8 cellular contexts compared by ENCODE assay signal in genomic region chr11:65421204-65422103, GRCh38. TPM values are rescaled to one million over a fixed set of nuclear protein-coding genes. Genes with fewer than 3 reads are reported as not detected.
DNase-seq lines count a peak whose midpoint lies in the region; ATAC-seq and TF ChIP-seq lines count a peak whose summit lies in the region.

No MANE protein-coding gene starts in this region.

- peak overlapping the region; percentile 99 for H3K14ac ChIP-seq in trophoblast cell (ENCODE audit: low read length)

- peak overlapping the region; percentile 81 for H3K9ac ChIP-seq in trophoblast cell (ENCODE audit: low read length)

- H3K36me3 Mint-ChIP-seq in activated naive CD8-positive, alpha-beta T cell treated with anti-CD3 and anti-CD28 coated beads, Interleukin-2, amount 50 U/mL, for 24 hours (ENCODE audit: low read depth) = peaks cover 41% of the 10 kb centered on the region

- no peaks in the 10 kb centered on the region for H3K27me3 ChIP-seq in cardiac muscle cell
- H3K27me3 ChIP-seq in trophoblast cell (ENCODE audit: insufficient read depth, low read length) = no peaks in the 10 kb centered on the region
- no peaks in the 10 kb centered on the region for H3K27me3 ChIP-seq in tibial nerve

- H3K36me3 ChIP-seq in cardiac muscle cell (no peaks in the 10 kb centered on the region), trophoblast cell (ENCODE audit: control insufficient read depth in 1 of 2, insufficient read depth in 2 of 2, low read length in 2 of 2) (no peaks in the 10 kb centered on the region), tibial nerve (peaks cover 2 to 32% (median 12%) of the 10 kb centered on the region in 3 donors)

- peaks cover 7% of the 10 kb centered on the region for H3K27me3 Mint-ChIP-seq in activated naive CD8-positive, alpha-beta T cell treated with anti-CD3 and anti-CD28 coated beads, Interleukin-2, amount 50 U/mL, for 24 hours

- H2AK5ac ChIP-seq in trophoblast cell (ENCODE audit: low read length) = peak overlapping the region; percentile 99

- H3K9me3 Mint-ChIP-seq in activated naive CD8-positive, alpha-beta T cell treated with anti-CD3 and anti-CD28 coated beads, Interleukin-2, amount 50 U/mL, for 24 hours = no peaks in the 10 kb centered on the region

- H3K79me2 ChIP-seq in trophoblast cell (ENCODE audit: control insufficient read depth, insufficient read depth, low read length, poor library complexity) = peaks cover 47% of the 10 kb centered on the region

- H3K27ac Mint-ChIP-seq in activated naive CD8-positive, alpha-beta T cell treated with anti-CD3 and anti-CD28 coated beads, Interleukin-2, amount 50 U/mL, for 24 hours = peak overlapping the region; percentile 97

- H3K18ac ChIP-seq in trophoblast cell (ENCODE audit: low read length) = peak overlapping the region; percentile 98

- H3K4me1 Mint-ChIP-seq in activated naive CD8-positive, alpha-beta T cell treated with anti-CD3 and anti-CD28 coated beads, Interleukin-2, amount 50 U/mL, for 24 hours = peaks cover 71% of the 10 kb centered on the region

- TF ChIP-seq CTCF in cardiac muscle cell (IDR thresholded peaks at IDR 0.05; ENCODE audit: low read depth, low read length) = no peak
- peak in 1 of 5 experiments; percentile 34 for TF ChIP-seq CTCF in tibial nerve (IDR thresholded peaks at IDR 0.05)

- peak overlapping the region; percentile 98 for H4K12ac ChIP-seq in trophoblast cell (ENCODE audit: low read depth, low read length)

- H2AFZ ChIP-seq in trophoblast cell (ENCODE audit: insufficient read depth, low read length, poor library complexity) = peak overlapping the region; percentile 81

- peak; percentile 43 to 69 for TF ChIP-seq POLR2A in tibial nerve (IDR thresholded peaks at IDR 0.05)

- peak; percentile 55 for ATAC-seq in activated naive CD8-positive, alpha-beta T cell treated with anti-CD3 and anti-CD28 coated beads, Interleukin-2, amount 50 U/mL, for 24 hours
- no peak for ATAC-seq in GM21737 (IDR thresholded peaks at IDR 0.05; ENCODE audit: unreplicated experiment)

- peak overlapping the region; percentile 97 for H2BK12ac ChIP-seq in trophoblast cell (ENCODE audit: low read length)

- WGBS in trophoblast cell (ENCODE audit: extremely low coverage, insufficient coverage, insufficient read length) = no CpG with 5 or more reads among the region's 26 CpGs
- 2 to 5% methylated on average over 26 of the region's 26 CpGs for WGBS in tibial nerve, 2 donors

- H4K8ac ChIP-seq in trophoblast cell (ENCODE audit: low read depth, low read length) = peak overlapping the region; percentile 98

- peak overlapping the region; percentile 99 for H3K4ac ChIP-seq in trophoblast cell (ENCODE audit: low read depth, low read length)

- peak overlapping the region; percentile 100 for H3K4me3 Mint-ChIP-seq in activated naive CD8-positive, alpha-beta T cell treated with anti-CD3 and anti-CD28 coated beads, Interleukin-2, amount 50 U/mL, for 24 hours

- H3K9me3 ChIP-seq in cardiac muscle cell (ENCODE audit: low read depth) = no peaks in the 10 kb centered on the region
- no peaks in the 10 kb centered on the region for H3K9me3 ChIP-seq in trophoblast cell (ENCODE audit: insufficient read depth, low read depth, low read length)
- H3K9me3 ChIP-seq in tibial nerve = no peaks in the 10 kb centered on the region

- H4K91ac ChIP-seq in trophoblast cell (ENCODE audit: low read depth, low read length) = peak overlapping the region; percentile 100

- peaks cover 57% of the 10 kb centered on the region for H3K79me1 ChIP-seq in trophoblast cell (ENCODE audit: low read length)

- peak overlapping the region; percentile 81 for H3K4me2 ChIP-seq in trophoblast cell (ENCODE audit: low read length)

- peak; percentile 92 for DNase-seq in GF-D8 (lab: John Stamatoyannopoulos, UW)
- peak; percentile 90 for DNase-seq in NCI-H1105 (lab: John Stamatoyannopoulos, UW)
- DNase-seq in SW480 (ENCODE audit: low spot score) = peak; percentile 96
- peak; percentile 88 for DNase-seq in activated naive CD8-positive, alpha-beta T cell treated with anti-CD3 and anti-CD28 coated beads, Interleukin-2, amount 50 U/mL, for 24 hours
- DNase-seq in cardiac muscle cell (ENCODE audit: low read depth in 1 of 2, low spot score in 1 of 2) = peak; percentile 56 to 100
- peak; percentile 98 to 99 for DNase-seq in trophoblast cell
- peak; percentile 92 to 99 for DNase-seq in tibial nerve (ENCODE audit: low spot score in 2 of 2)

- H2BK120ac ChIP-seq in trophoblast cell (ENCODE audit: insufficient read depth, low read length, poor library complexity) = peak overlapping the region; percentile 99

- TF ChIP-seq EP300 in tibial nerve (IDR thresholded peaks at IDR 0.05) = peak; percentile 100

- H3K27ac ChIP-seq in cardiac muscle cell (peak overlapping the region; percentile 98), trophoblast cell (ENCODE audit: low read depth, low read length) (peak overlapping the region; percentile 97), tibial nerve (peak overlapping the region; percentile 98 to 100 (median 99))

- H3K23ac ChIP-seq in trophoblast cell (ENCODE audit: low read length) = no peak overlapping the region

- peak overlapping the region; percentile 35 for H3K4me3 ChIP-seq in cardiac muscle cell
- peak overlapping the region; percentile 64 for H3K4me3 ChIP-seq in trophoblast cell (ENCODE audit: low read depth, low read length)
- peak overlapping the region; percentile 71 to 89 (median 80) for H3K4me3 ChIP-seq in tibial nerve

- H3K4me1 ChIP-seq in cardiac muscle cell (ENCODE audit: low read depth) (peaks cover 86% of the 10 kb centered on the region), trophoblast cell (ENCODE audit: control insufficient read depth in 1 of 2, insufficient read depth in 2 of 2, low read length in 2 of 2) (peaks cover 48 to 66% of the 10 kb centered on the region in 2 experiments), tibial nerve (peaks cover 0 to 44% (median 40%) of the 10 kb centered on the region in 4 donors)

- peak overlapping the region; percentile 100 for H2BK5ac ChIP-seq in trophoblast cell (ENCODE audit: low read depth, low read length, poor library complexity)

RNA-seq across cellular contexts. Expression of gene NEAT1, which starts 1.1 kb away (rescaled TPM):
- total RNA-seq in cardiac muscle cell = 3.4 and 11.3 TPM in 2 replicates
- polyA plus RNA-seq in cardiac muscle cell = 4.2 and 5.6 TPM in 2 replicates
- 11.1 and 12.7 TPM in 2 replicates for polyA plus RNA-seq in trophoblast cell (2013)
- 100 to 1,000 TPM; 427 to 571 (median 461) TPM for total RNA-seq in tibial nerve

RNA-seq across cellular contexts. Expression of gene FRMD8, which starts 35.0 kb away (rescaled TPM):
- total RNA-seq in cardiac muscle cell (36.3 and 64.6 TPM in 2 replicates), tibial nerve (100 to 1,000 TPM in 3 of 4 donors, 10 to 100 TPM in 1; 96.5 to 226 (median 128) TPM)
- polyA plus RNA-seq in cardiac muscle cell = 26.8 and 32.6 TPM in 2 replicates
- 21.2 and 22.9 TPM in 2 replicates for polyA plus RNA-seq in trophoblast cell (2013)

RNA-seq across cellular contexts. Expression of gene SLC25A45, which starts 39.0 kb away (rescaled TPM):
- 3.0 and 4.8 TPM in 2 replicates for total RNA-seq in cardiac muscle cell
- polyA plus RNA-seq in cardiac muscle cell = 4.5 and 10.5 TPM in 2 replicates
- polyA plus RNA-seq in trophoblast cell (2013) = 0.93 and 1.1 TPM in 2 replicates
- total RNA-seq in tibial nerve = 10 to 100 TPM in 2 of 4 donors, 1 to 10 TPM in 2; 1.8 to 22.5 (median 8.5) TPM

Comparison
In these comparisons a context has a peak if more than half of its experiments do, and no peak if none do; other contexts are left out.
1. RNA of gene NEAT1, which starts 1.1 kb away (total RNA-seq): 427 to 571 TPM in tibial nerve; 3.4 to 11.3 TPM in cardiac muscle cell; every median in the first group is over 10 times any median in the second.
2. Peak in every context shown above with its lines, with median percentiles within 50 percentile points of each other: DNase-seq, H3K27ac ChIP-seq and H3K4me3 ChIP-seq.